ENCODE assay signal across 7 cellular contexts in genomic region chr18:12839057-12839525, GRCh38. TPM values are rescaled to one million over a fixed set of nuclear protein-coding genes. Genes with fewer than 3 reads are reported as not detected.
DNase-seq lines count a peak whose midpoint lies in the region; ATAC-seq and TF ChIP-seq lines count a peak whose summit lies in the region.

No MANE protein-coding gene starts in this region.

- H3K4me1 ChIP-seq in esophagus squamous epithelium: peaks cover 0 to 32% (median 15%) of the 10 kb centered on the region in 3 donors

- no peaks in the 10 kb centered on the region for H3K27me3 ChIP-seq in esophagus squamous epithelium

- peaks cover 0 to 29% (median 0%) of the 10 kb centered on the region in 3 donors for H3K36me3 ChIP-seq in esophagus squamous epithelium

- DNase-seq in NOMO-1 treated with dmso at 0.1 percent for 144 hours (lab: John Stamatoyannopoulos, UW; ENCODE audit: unreplicated experiment) (peak; percentile 56), esophagus squamous epithelium (lab: John Stamatoyannopoulos, UW) (no peak), NCI-H510A (lab: John Stamatoyannopoulos, UW) (no peak)
- DNase-seq in activated effector memory CD4-positive, alpha-beta T cell treated with anti-CD3 and anti-CD28 coated beads, Interleukin-2, amount 50 U/mL, for 16 hours: no peak

- peak in 1 of 4 donors; percentile 17 for TF ChIP-seq POLR2A in esophagus squamous epithelium (IDR thresholded peaks at IDR 0.05)

- peak overlapping the region in 1 of 4 donors; percentile 10 for H3K4me3 ChIP-seq in esophagus squamous epithelium

- ATAC-seq in GM18909 (IDR thresholded peaks at IDR 0.05; ENCODE audit: poor library complexity, unreplicated experiment): peak; percentile 53
- ATAC-seq in HG02763 (IDR thresholded peaks at IDR 0.05; ENCODE audit: unreplicated experiment): peak; percentile 21

- 45% methylated on average over 2 of the region's 2 CpGs for WGBS in esophagus squamous epithelium, 2 donors

- TF ChIP-seq CTCF in esophagus squamous epithelium (IDR thresholded peaks at IDR 0.05): no peak

- intact Hi-C loops in esophagus squamous epithelium (cut with DNase I): no loop called here

- no peaks in the 10 kb centered on the region for H3K9me3 ChIP-seq in esophagus squamous epithelium

- H3K27ac ChIP-seq in esophagus squamous epithelium (peak overlapping the region; percentile 44 to 79 (median 68)), temporal lobe (ENCODE audit: low read depth, low read length) (peak overlapping the region; percentile 29)

RNA-seq across cellular contexts. Expression of gene PTPN2, which starts 44.9 kb away (rescaled TPM):
- 10 to 100 TPM; 31.8 to 37.9 (median 33.4) TPM for total RNA-seq in esophagus squamous epithelium
- total RNA-seq in temporal lobe: 41.3 TPM
